In the genomic region with DNA sequence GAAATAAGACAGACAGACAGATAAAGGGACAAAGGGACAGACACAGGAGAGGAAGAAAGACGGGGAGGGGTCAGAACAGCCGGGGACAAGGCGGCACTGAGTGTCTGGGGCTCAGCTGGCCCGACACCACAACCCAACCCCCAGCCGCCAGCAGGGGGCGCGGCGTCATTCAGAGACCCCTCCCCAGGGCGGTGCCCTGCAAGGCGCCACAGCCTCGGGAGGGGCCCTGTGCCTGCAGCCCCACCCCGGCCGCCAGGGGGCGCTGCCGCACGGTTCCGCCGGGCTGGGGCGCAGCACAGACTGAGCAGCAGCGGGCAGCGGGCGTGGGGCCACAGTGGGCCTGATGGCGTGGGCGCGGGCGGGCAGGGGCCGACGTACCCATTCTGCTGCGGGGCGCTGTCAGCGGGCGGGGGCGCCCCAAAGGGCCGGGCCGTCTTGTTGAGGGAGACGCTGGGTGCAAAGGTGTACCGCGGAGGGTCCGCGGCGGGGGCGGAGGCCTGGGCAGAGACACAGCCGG, we compare ENCODE assay signal across 8 cellular contexts. TPM values are rescaled to one million over a fixed set of nuclear protein-coding genes. Genes with fewer than 3 reads are reported as not detected.
A peak's percentile ranks its signal among the peaks of the same experiment; 100 is the strongest.
DNase-seq lines count a peak whose midpoint lies in the region; ATAC-seq and TF ChIP-seq lines count a peak whose summit lies in the region.

No MANE protein-coding gene starts in this region.

- DNase-seq in Right ventricle myocardium superior (peak; percentile 60), cardiac septum (ENCODE audit: low spot score) (no peak), RKO (ENCODE audit: low spot score) (peak; percentile 37), epithelial cell of proximal tubule (ENCODE audit: low read depth) (no peak), sigmoid colon (no peak), NK-92 (lab: John Stamatoyannopoulos, UW; ENCODE audit: unreplicated experiment) (no peak), NOMO-1 treated with dmso at 0.1 percent for 144 hours (lab: John Stamatoyannopoulos, UW; ENCODE audit: unreplicated experiment) (no peak)

- H3K4me1 ChIP-seq in sigmoid colon, result peaks cover 0 to 97% (median 86%) of the 10 kb centered on the region in 4 donors

- 49 to 74% methylated on average over 43 of the region's 43 CpGs for WGBS in sigmoid colon, 2 donors

- TF ChIP-seq EP300 in sigmoid colon (IDR thresholded peaks at IDR 0.05), result no peak

- H3K27ac ChIP-seq in sigmoid colon, result peak overlapping the region; percentile 95 to 99 (median 97)

- TF ChIP-seq POLR2A in sigmoid colon (IDR thresholded peaks at IDR 0.05), result no peak

- ATAC-seq in Right ventricle myocardium superior (ENCODE audit: poor library complexity) (no peak), esophagus mucosa (no peak)

- H3K4me3 ChIP-seq in epithelial cell of proximal tubule (ENCODE audit: low read depth, low read length) (no peak overlapping the region), sigmoid colon (peak overlapping the region in 3 of 4 donors; percentile 66 to 92 (median 81))

- intact Hi-C loops in Right ventricle myocardium superior (cut with DNase I), result no loop called here
- intact Hi-C loops in cardiac septum (cut with DNase I), result no loop called here
- intact Hi-C loops in sigmoid colon (cut with DNase I), result no loop called here

- peaks cover 44 to 74% (median 59%) of the 10 kb centered on the region in 4 donors for H3K36me3 ChIP-seq in sigmoid colon

- TF ChIP-seq CTCF in epithelial cell of proximal tubule (conservative IDR thresholded peaks at IDR 0.05; ENCODE audit: low read depth, low read length), result peak; percentile 53
- TF ChIP-seq CTCF in sigmoid colon (IDR thresholded peaks at IDR 0.05), result peak; percentile 59 to 95 (median 80)

- no peaks in the 10 kb centered on the region for H3K9me3 ChIP-seq in sigmoid colon

- no peaks in the 10 kb centered on the region for H3K27me3 ChIP-seq in sigmoid colon

RNA-seq across cellular contexts. Expression of gene PDLIM7, which starts 5.9 kb away (rescaled TPM):
- total RNA-seq in Right ventricle myocardium superior (37.0 TPM), cardiac septum (133 TPM), epithelial cell of proximal tubule (286 and 420 TPM in 2 replicates), sigmoid colon (100 to 1,000 TPM; 274 to 923 (median 482) TPM), esophagus mucosa (23.0 TPM)
- polyA plus RNA-seq in sigmoid colon, result 10 to 100 TPM in 2 of 3 donors, 1 to 10 TPM in 1; 7.2 to 58.5 (median 14.4) TPM

RNA-seq across cellular contexts. Expression of gene DBN1, which starts 18.1 kb away (rescaled TPM):
- 24.2 TPM for total RNA-seq in Right ventricle myocardium superior
- total RNA-seq in cardiac septum, result 27.5 TPM
- total RNA-seq in epithelial cell of proximal tubule, result 430 and 471 TPM in 2 replicates
- 10 to 100 TPM; 54.8 to 100.0 (median 82.3) TPM for total RNA-seq in sigmoid colon
- polyA plus RNA-seq in sigmoid colon, result 10 to 100 TPM in 2 of 3 donors, 1 to 10 TPM in 1; 6.0 to 22.2 (median 16.9) TPM
- 27.2 TPM for total RNA-seq in esophagus mucosa

RNA-seq across cellular contexts. Expression of gene DOK3, which starts 18.1 kb away (rescaled TPM):
- total RNA-seq in Right ventricle myocardium superior (4.2 TPM), cardiac septum (4.7 TPM), epithelial cell of proximal tubule (0.36 and 1.5 TPM in 2 replicates), sigmoid colon (1 to 10 TPM; 4.6 to 8.0 (median 6.5) TPM), esophagus mucosa (3.3 TPM)
- 10 to 100 TPM in 1 of 3 donors, 1 to 10 TPM in 2; 3.0 to 20.2 (median 7.2) TPM for polyA plus RNA-seq in sigmoid colon

RNA-seq across cellular contexts. Expression of gene DDX41, which starts 25.3 kb away (rescaled TPM):
- 22.6 TPM for total RNA-seq in Right ventricle myocardium superior
- total RNA-seq in cardiac septum, result 37.9 TPM
- 162 and 174 TPM in 2 replicates for total RNA-seq in epithelial cell of proximal tubule
- 10 to 100 TPM; 47.8 to 55.1 (median 51.6) TPM for total RNA-seq in sigmoid colon
- 10 to 100 TPM; 69.7 to 78.4 (median 72.6) TPM for polyA plus RNA-seq in sigmoid colon
- 64.2 TPM for total RNA-seq in esophagus mucosa

RNA-seq across cellular contexts. Expression of gene PRR7, which starts 44.9 kb away (rescaled TPM):
- 0.59 TPM for total RNA-seq in Right ventricle myocardium superior
- total RNA-seq in cardiac septum, result 5.1 TPM
- 28.4 and 30.9 TPM in 2 replicates for total RNA-seq in epithelial cell of proximal tubule
- total RNA-seq in sigmoid colon, result 1 to 10 TPM in 3 of 4 donors, under 1 TPM in 1; 0.82 to 2.5 (median 1.7) TPM
- polyA plus RNA-seq in sigmoid colon, result 1 to 10 TPM in 1 of 3 donors, not detected in 2; 3.7 TPM
- total RNA-seq in esophagus mucosa, result 4.3 TPM

Comparison
In these comparisons a context has a peak if more than half of its experiments do, and no peak if none do; other contexts are left out.
1. DNase-seq: peak in Right ventricle myocardium superior (single experiment) and RKO (single experiment); none in cardiac septum (single experiment), epithelial cell of proximal tubule (single experiment), sigmoid colon (single experiment), NK-92 (single experiment) and NOMO-1 treated with dmso at 0.1 percent for 144 hours (single experiment).